8 cellular contexts compared by ENCODE assay signal in genomic region chr9:136481558-136481957, GRCh38. TPM values are rescaled to one million over a fixed set of nuclear protein-coding genes. Genes with fewer than 3 reads are reported as not detected.
A peak's percentile ranks its signal among the peaks of the same experiment; 100 is the strongest.
DNase-seq lines count a peak whose midpoint lies in the region; ATAC-seq and TF ChIP-seq lines count a peak whose summit lies in the region.

No MANE protein-coding gene starts in this region.

- H3K9me3 ChIP-seq in BLaER1 treated with 17β-estradiol and CSF1 and Interleukin-3, amounts not matched to agents 10 nM and 100 nM (replicated peaks in 1 of 11): no peaks in the 10 kb centered on the region

- H3K4me3 ChIP-seq in BLaER1 treated with 17β-estradiol and CSF1 and Interleukin-3, amounts not matched to agents 10 nM and 100 nM: peak overlapping the region; percentile 78 to 100 (median 98)
- peak overlapping the region; percentile 97 for H3K4me3 ChIP-seq in NB4 (ENCODE audit: low read depth, low read length)

- peak overlapping the region; percentile 86 to 97 (median 94) for H3K4me2 ChIP-seq in BLaER1 treated with 17β-estradiol and CSF1 and Interleukin-3, amounts not matched to agents 10 nM and 100 nM

- intact Hi-C loops in dendritic cell treated with granulocyte-macrophage colony-stimulating factor and Interleukin-4, amounts not matched to agents 40 ng/mL and 50 ng/mL, for 4 days (cut with micrococcal nuclease): loop anchor here (10.0 kb wide), 1 partner anchor 77 kb away; the partner anchor contains the start of gene SNAPC4

- peaks cover 8% of the 10 kb centered on the region for H3K27me3 Mint-ChIP-seq in dendritic cell treated with granulocyte-macrophage colony-stimulating factor and Interleukin-4, amounts not matched to agents 40 ng/mL and 50 ng/mL, for 4 days
- H3K27me3 Mint-ChIP-seq in nephron (ENCODE audit: low read depth): no peaks in the 10 kb centered on the region

- peak overlapping the region; percentile 93 to 100 (median 98) for H3K9ac ChIP-seq in BLaER1 treated with 17β-estradiol and CSF1 and Interleukin-3, amounts not matched to agents 10 nM and 100 nM

- H4K20me1 ChIP-seq in BLaER1 treated with 17β-estradiol and CSF1 and Interleukin-3, amounts not matched to agents 10 nM and 100 nM: peaks cover 57 to 90% (median 78%) of the 10 kb centered on the region in 11 experiments

- TF ChIP-seq CTCF in NB4 (IDR thresholded peaks at IDR 0.05; ENCODE audit: low read depth, low read length) (no peak), nephron (IDR thresholded peaks at IDR 0.05; ENCODE audit: unreplicated experiment in 3 of 3) (no peak)

- H3K4me1 ChIP-seq in BLaER1 treated with 17β-estradiol and CSF1 and Interleukin-3, amounts not matched to agents 10 nM and 100 nM: peaks cover 21 to 39% (median 24%) of the 10 kb centered on the region in 10 experiments

- peaks cover 30% of the 10 kb centered on the region for H3K4me1 Mint-ChIP-seq in dendritic cell treated with granulocyte-macrophage colony-stimulating factor and Interleukin-4, amounts not matched to agents 40 ng/mL and 50 ng/mL, for 4 days (ENCODE audit: low read depth)
- peaks cover 18% of the 10 kb centered on the region for H3K4me1 Mint-ChIP-seq in nephron

- H3K27ac Mint-ChIP-seq in dendritic cell treated with granulocyte-macrophage colony-stimulating factor and Interleukin-4, amounts not matched to agents 40 ng/mL and 50 ng/mL, for 4 days: peak overlapping the region; percentile 99
- H3K27ac Mint-ChIP-seq in nephron: peak overlapping the region; percentile 80 to 93 (median 91)

- H3K27ac ChIP-seq in BLaER1 treated with 17β-estradiol and CSF1 and Interleukin-3, amounts not matched to agents 10 nM and 100 nM: peak overlapping the region in 10 of 11 experiments; percentile 93 to 100 (median 98); a peak in 20 of 22 replicates

- ATAC-seq in HG02973 (IDR thresholded peaks at IDR 0.05; ENCODE audit: unreplicated experiment): no peak
- no peak for ATAC-seq in GM18870 (IDR thresholded peaks at IDR 0.05; ENCODE audit: unreplicated experiment)

- no peaks in the 10 kb centered on the region for H3K9me3 Mint-ChIP-seq in dendritic cell treated with granulocyte-macrophage colony-stimulating factor and Interleukin-4, amounts not matched to agents 40 ng/mL and 50 ng/mL, for 4 days
- no peaks in the 10 kb centered on the region for H3K9me3 Mint-ChIP-seq in nephron

- no peak for TF ChIP-seq POLR2A in NB4 (IDR thresholded peaks at IDR 0.05; ENCODE audit: extremely low read depth, insufficient read length)

- DNase-seq in NB4 (ENCODE audit: low read depth) (no peak), mesenteric fat pad (ENCODE audit: low spot score) (no peak)
- no peak for DNase-seq in stimulated activated CD4-positive, alpha-beta T cell treated with anti-CD3 and anti-CD28 coated beads, Interleukin-4, amount 100 ng/mL, for 4 hours

- H3K36me3 ChIP-seq in BLaER1 treated with 17β-estradiol and CSF1 and Interleukin-3, amounts not matched to agents 10 nM and 100 nM: peaks cover 34 to 47% (median 39%) of the 10 kb centered on the region in 11 experiments

- peak overlapping the region; percentile 98 for H3K4me3 Mint-ChIP-seq in dendritic cell treated with granulocyte-macrophage colony-stimulating factor and Interleukin-4, amounts not matched to agents 40 ng/mL and 50 ng/mL, for 4 days
- peak overlapping the region; percentile 89 to 98 (median 91) for H3K4me3 Mint-ChIP-seq in nephron

- H3K36me3 Mint-ChIP-seq in dendritic cell treated with granulocyte-macrophage colony-stimulating factor and Interleukin-4, amounts not matched to agents 40 ng/mL and 50 ng/mL, for 4 days (ENCODE audit: low read depth): peaks cover 49% of the 10 kb centered on the region
- H3K36me3 Mint-ChIP-seq in nephron (ENCODE audit: low read depth): peaks cover 15% of the 10 kb centered on the region

- no peaks in the 10 kb centered on the region for H3K27me3 ChIP-seq in BLaER1 treated with 17β-estradiol and CSF1 and Interleukin-3, amounts not matched to agents 10 nM and 100 nM

RNA-seq across cellular contexts. Expression of gene SEC16A, which starts 1.3 kb away (rescaled TPM):
- 71.8 TPM for total RNA-seq in mesenteric fat pad

RNA-seq across cellular contexts. Expression of gene INPP5E, which starts 41.9 kb away (rescaled TPM):
- 11.4 TPM for total RNA-seq in mesenteric fat pad
